ENCODE assay signal across 1 cellular context in genomic region chr10:31603245-31604087, GRCh38.
TF ChIP-seq lines count a peak whose summit lies in the region.

No MANE protein-coding gene starts in this region.

TF ChIP-seq in K562, 482 proteins besides CTCF, POLR2A, EP300 and RAD21 (continued from another document and continues in another):
- TF ChIP-seq THAP12 (CRISPR knock-in tag; IDR thresholded peaks at IDR 0.05) (no peak), ZNF146 (CRISPR knock-in tag; IDR thresholded peaks at IDR 0.05; ENCODE audit: unreplicated experiment) (no peak), ZNF507 (tag; conservative IDR thresholded peaks at IDR 0.05) (no peak), TFAM (CRISPR knock-in tag; conservative IDR thresholded peaks at IDR 0.05) (no peak), ZBTB11 (CRISPR knock-in tag; IDR thresholded peaks at IDR 0.05) (peak in 1 of 3 experiments; percentile 57; a peak in 2 of 6 replicates), ARHGAP35 (IDR thresholded peaks at IDR 0.05; ENCODE audit: partially characterized antibody) (no peak), NR4A1 (CRISPR knock-in tag; IDR thresholded peaks at IDR 0.05) (no peak), NR4A1 (tag; IDR thresholded peaks at IDR 0.05) (no peak), ZBTB7A (IDR thresholded peaks at IDR 0.05; ENCODE audit: borderline replicate concordance, control insufficient read depth, low read depth, low read length) (peak; percentile 28; the same call in 1 of the 2 replicates), YY1 (IDR thresholded peaks at IDR 0.05; ENCODE audit: borderline replicate concordance in 1 of 3, control insufficient read depth in 1 of 3, extremely low read depth in 1 of 3, insufficient read depth in 3 of 3, insufficient read length in 1 of 3, insufficient replicate concordance in 2 of 3, low read depth in 1 of 3, low read length in 2 of 3) (peak in 1 of 3 experiments; percentile 51), WHSC1 (IDR thresholded peaks at IDR 0.05; ENCODE audit: low read length) (no peak), SNIP1 (IDR thresholded peaks at IDR 0.05; ENCODE audit: low read depth) (no peak), NRF1 (conservative IDR thresholded peaks at IDR 0.05 in 1 of 2, IDR thresholded peaks at IDR 0.05 in 1 of 2) (peak; percentile 75 to 78), FUS (optimal IDR thresholded peaks at IDR 0.05; ENCODE audit: low read depth, low read length) (peak; percentile 42), CLOCK (CRISPR knock-in tag; IDR thresholded peaks at IDR 0.05; ENCODE audit: borderline replicate concordance) (no peak), KLF13 (tag; IDR thresholded peaks at IDR 0.05; ENCODE audit: borderline replicate concordance, low read depth) (peak; percentile 92), E2F3 (CRISPR knock-in tag; IDR thresholded peaks at IDR 0.05) (0 out of 2 replicates have a peak, but pooled peaks have one; percentile 19), SP1 (CRISPR knock-in tag; IDR thresholded peaks at IDR 0.05) (peak; percentile 37; the same call in 1 of the 2 replicates), ZNF274 (IDR thresholded peaks at IDR 0.05; ENCODE audit: borderline replicate concordance, low read depth, low read length) (no peak), MGA (IDR thresholded peaks at IDR 0.05) (peak; percentile 37; the same call in 1 of the 2 replicates), RBM25 (IDR thresholded peaks at IDR 0.05; ENCODE audit: low read depth, low read length, severe bottlenecking) (peak; percentile 55), PREB (CRISPR knock-in tag; IDR thresholded peaks at IDR 0.05) (no peak), ZSCAN32 (CRISPR knock-in tag; IDR thresholded peaks at IDR 0.05) (no peak), ZFX (CRISPR knock-in tag; IDR thresholded peaks at IDR 0.05) (peak; percentile 11; the same call in 1 of the 2 replicates), HLTF (IDR thresholded peaks at IDR 0.05) (no peak), RBFOX2 (IDR thresholded peaks at IDR 0.05; ENCODE audit: low read depth, low read length) (peak; percentile 47; the same call in 1 of the 2 replicates), SNAPC5 (CRISPR knock-in tag; IDR thresholded peaks at IDR 0.05) (no peak), LARP7 (IDR thresholded peaks at IDR 0.05) (no peak), PHF20 (IDR thresholded peaks at IDR 0.05; ENCODE audit: partially characterized antibody) (no peak), CXXC5 (CRISPR knock-in tag; IDR thresholded peaks at IDR 0.05) (peak; percentile 71), BRF2 (IDR thresholded peaks at IDR 0.05; ENCODE audit: borderline replicate concordance, insufficient read depth, insufficient read length) (no peak), DNMT1 (IDR thresholded peaks at IDR 0.05) (no peak), MAZ (CRISPR knock-in tag; conservative IDR thresholded peaks at IDR 0.05 in 1 of 2, IDR thresholded peaks at IDR 0.05 in 1 of 2) (peak in 1 of 2 experiments; percentile 65; a peak in 1 of 4 replicates), POLR2B (IDR thresholded peaks at IDR 0.05; ENCODE audit: low read depth, partially characterized antibody) (no peak), JUNB (CRISPR knock-in tag; conservative IDR thresholded peaks at IDR 0.05) (no peak), ETV1 (tag; conservative IDR thresholded peaks at IDR 0.05; ENCODE audit: low read depth) (0 out of 2 replicates have a peak, but pooled peaks have one; percentile 25), RFX5 (IDR thresholded peaks at IDR 0.05; ENCODE audit: low read depth, low read length) (no peak), SMAD4 (CRISPR knock-in tag; conservative IDR thresholded peaks at IDR 0.05) (peak; percentile 82; the same call in 1 of the 2 replicates), RFX7 (CRISPR knock-in tag; IDR thresholded peaks at IDR 0.05) (no peak), MEIS2 (IDR thresholded peaks at IDR 0.05; ENCODE audit: partially characterized antibody) (no peak)
